Comparison of ENCODE assay signal across 1 cellular context in the genomic region with DNA sequence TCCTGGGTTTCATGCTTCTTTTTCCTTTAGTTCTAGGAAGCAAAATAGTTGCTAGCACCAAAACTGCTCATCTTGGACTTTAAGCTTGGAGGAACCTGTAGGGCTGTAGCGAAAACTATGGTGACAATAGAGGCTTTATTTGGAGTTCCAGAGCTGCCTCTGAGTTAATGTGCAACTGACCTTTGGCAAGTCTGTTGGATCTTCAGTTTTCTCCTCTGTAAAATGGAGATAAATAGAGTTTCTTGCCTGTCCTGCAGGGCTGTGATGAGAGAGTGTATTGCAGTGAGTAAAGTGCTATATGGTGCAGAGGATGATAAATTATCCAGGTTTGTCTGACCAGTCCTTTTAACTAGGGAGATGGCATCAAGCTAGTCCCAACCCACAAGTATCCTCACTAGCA.
TF ChIP-seq lines count a peak whose summit lies in the region.

No MANE protein-coding gene starts in this region.

TF ChIP-seq in HepG2, 621 proteins besides CTCF, POLR2A, EP300 and RAD21 (continued from another document and continues in another):
- TF ChIP-seq, protein P1, sequence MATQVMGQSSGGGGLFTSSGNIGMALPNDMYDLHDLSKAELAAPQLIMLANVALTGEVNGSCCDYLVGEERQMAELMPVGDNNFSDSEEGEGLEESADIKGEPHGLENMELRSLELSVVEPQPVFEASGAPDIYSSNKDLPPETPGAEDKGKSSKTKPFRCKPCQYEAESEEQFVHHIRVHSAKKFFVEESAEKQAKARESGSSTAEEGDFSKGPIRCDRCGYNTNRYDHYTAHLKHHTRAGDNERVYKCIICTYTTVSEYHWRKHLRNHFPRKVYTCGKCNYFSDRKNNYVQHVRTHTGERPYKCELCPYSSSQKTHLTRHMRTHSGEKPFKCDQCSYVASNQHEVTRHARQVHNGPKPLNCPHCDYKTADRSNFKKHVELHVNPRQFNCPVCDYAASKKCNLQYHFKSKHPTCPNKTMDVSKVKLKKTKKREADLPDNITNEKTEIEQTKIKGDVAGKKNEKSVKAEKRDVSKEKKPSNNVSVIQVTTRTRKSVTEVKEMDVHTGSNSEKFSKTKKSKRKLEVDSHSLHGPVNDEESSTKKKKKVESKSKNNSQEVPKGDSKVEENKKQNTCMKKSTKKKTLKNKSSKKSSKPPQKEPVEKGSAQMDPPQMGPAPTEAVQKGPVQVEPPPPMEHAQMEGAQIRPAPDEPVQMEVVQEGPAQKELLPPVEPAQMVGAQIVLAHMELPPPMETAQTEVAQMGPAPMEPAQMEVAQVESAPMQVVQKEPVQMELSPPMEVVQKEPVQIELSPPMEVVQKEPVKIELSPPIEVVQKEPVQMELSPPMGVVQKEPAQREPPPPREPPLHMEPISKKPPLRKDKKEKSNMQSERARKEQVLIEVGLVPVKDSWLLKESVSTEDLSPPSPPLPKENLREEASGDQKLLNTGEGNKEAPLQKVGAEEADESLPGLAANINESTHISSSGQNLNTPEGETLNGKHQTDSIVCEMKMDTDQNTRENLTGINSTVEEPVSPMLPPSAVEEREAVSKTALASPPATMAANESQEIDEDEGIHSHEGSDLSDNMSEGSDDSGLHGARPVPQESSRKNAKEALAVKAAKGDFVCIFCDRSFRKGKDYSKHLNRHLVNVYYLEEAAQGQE (IDR thresholded peaks at IDR 0.05; ENCODE audit: borderline replicate concordance in 1 of 2, low read depth in 1 of 2, low read length in 2 of 2), result no peak
- TF ChIP-seq NFE2L2 (IDR thresholded peaks at IDR 0.05; ENCODE audit: low read length) (no peak), ZBTB40 (IDR thresholded peaks at IDR 0.05) (no peak), ZBTB40 (CRISPR knock-in tag; IDR thresholded peaks at IDR 0.05) (no peak), ZBTB33 (CRISPR knock-in tag; IDR thresholded peaks at IDR 0.05) (no peak), REXO4 (CRISPR knock-in tag; IDR thresholded peaks at IDR 0.05; ENCODE audit: borderline replicate concordance) (no peak), MXD4 (CRISPR knock-in tag; IDR thresholded peaks at IDR 0.05) (no peak), KLF13 (CRISPR knock-in tag; IDR thresholded peaks at IDR 0.05) (no peak), ZNF431 (CRISPR knock-in tag; IDR thresholded peaks at IDR 0.05; ENCODE audit: borderline replicate concordance, low read depth) (no peak), ZNF3 (CRISPR knock-in tag; IDR thresholded peaks at IDR 0.05) (0 out of 2 replicates have a peak, but pooled peaks have one; percentile 48), ZNF569 (CRISPR knock-in tag; IDR thresholded peaks at IDR 0.05; ENCODE audit: borderline replicate concordance) (no peak), POLR2AphosphoS2 (IDR thresholded peaks at IDR 0.05; ENCODE audit: low read depth, low read length) (no peak), ZSCAN22 (CRISPR knock-in tag; IDR thresholded peaks at IDR 0.05) (no peak), NFYB (CRISPR knock-in tag; IDR thresholded peaks at IDR 0.05) (no peak), SP140L (CRISPR knock-in tag; IDR thresholded peaks at IDR 0.05; ENCODE audit: borderline replicate concordance) (no peak), ZNF30 (CRISPR knock-in tag; IDR thresholded peaks at IDR 0.05) (no peak), HIVEP1 (CRISPR knock-in tag; IDR thresholded peaks at IDR 0.05) (no peak), ZSCAN25 (CRISPR knock-in tag; IDR thresholded peaks at IDR 0.05) (0 out of 2 replicates have a peak, but pooled peaks have one; percentile 18), ZFY (CRISPR knock-in tag; IDR thresholded peaks at IDR 0.05) (no peak), FOSL2 (CRISPR knock-in tag; IDR thresholded peaks at IDR 0.05) (no peak), NFKBIZ (CRISPR knock-in tag; IDR thresholded peaks at IDR 0.05) (no peak), BHLHE40 (IDR thresholded peaks at IDR 0.05; ENCODE audit: low read length) (no peak), NFYC (CRISPR knock-in tag; IDR thresholded peaks at IDR 0.05) (no peak), ZNF432 (CRISPR knock-in tag; IDR thresholded peaks at IDR 0.05; ENCODE audit: borderline replicate concordance) (no peak), GATAD1 (CRISPR knock-in tag; IDR thresholded peaks at IDR 0.05) (no peak)
- TF ChIP-seq, protein P2, sequence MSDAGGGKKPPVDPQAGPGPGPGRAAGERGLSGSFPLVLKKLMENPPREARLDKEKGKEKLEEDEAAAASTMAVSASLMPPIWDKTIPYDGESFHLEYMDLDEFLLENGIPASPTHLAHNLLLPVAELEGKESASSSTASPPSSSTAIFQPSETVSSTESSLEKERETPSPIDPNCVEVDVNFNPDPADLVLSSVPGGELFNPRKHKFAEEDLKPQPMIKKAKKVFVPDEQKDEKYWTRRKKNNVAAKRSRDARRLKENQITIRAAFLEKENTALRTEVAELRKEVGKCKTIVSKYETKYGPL (CRISPR knock-in tag; IDR thresholded peaks at IDR 0.05), result no peak
- TF ChIP-seq, protein P3, sequence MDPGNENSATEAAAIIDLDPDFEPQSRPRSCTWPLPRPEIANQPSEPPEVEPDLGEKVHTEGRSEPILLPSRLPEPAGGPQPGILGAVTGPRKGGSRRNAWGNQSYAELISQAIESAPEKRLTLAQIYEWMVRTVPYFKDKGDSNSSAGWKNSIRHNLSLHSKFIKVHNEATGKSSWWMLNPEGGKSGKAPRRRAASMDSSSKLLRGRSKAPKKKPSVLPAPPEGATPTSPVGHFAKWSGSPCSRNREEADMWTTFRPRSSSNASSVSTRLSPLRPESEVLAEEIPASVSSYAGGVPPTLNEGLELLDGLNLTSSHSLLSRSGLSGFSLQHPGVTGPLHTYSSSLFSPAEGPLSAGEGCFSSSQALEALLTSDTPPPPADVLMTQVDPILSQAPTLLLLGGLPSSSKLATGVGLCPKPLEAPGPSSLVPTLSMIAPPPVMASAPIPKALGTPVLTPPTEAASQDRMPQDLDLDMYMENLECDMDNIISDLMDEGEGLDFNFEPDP (CRISPR knock-in tag; conservative IDR thresholded peaks at IDR 0.05), result no peak
- TF ChIP-seq, protein P4, sequence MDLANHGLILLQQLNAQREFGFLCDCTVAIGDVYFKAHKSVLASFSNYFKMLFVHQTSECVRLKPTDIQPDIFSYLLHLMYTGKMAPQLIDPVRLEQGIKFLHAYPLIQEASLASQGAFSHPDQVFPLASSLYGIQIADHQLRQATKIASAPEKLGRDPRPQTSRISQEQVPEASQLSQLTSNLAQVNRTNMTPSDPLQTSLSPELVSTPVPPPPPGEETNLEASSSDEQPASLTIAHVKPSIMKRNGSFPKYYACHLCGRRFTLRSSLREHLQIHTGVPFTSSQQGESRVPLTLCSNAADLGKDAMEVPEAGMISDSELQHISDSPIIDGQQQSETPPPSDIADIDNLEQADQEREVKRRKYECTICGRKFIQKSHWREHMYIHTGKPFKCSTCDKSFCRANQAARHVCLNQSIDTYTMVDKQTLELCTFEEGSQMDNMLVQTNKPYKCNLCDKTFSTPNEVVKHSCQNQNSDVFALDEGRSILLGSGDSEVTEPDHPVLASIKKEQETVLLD (CRISPR knock-in tag; IDR thresholded peaks at IDR 0.05; ENCODE audit: low read depth), result no peak
- TF ChIP-seq, protein P5, sequence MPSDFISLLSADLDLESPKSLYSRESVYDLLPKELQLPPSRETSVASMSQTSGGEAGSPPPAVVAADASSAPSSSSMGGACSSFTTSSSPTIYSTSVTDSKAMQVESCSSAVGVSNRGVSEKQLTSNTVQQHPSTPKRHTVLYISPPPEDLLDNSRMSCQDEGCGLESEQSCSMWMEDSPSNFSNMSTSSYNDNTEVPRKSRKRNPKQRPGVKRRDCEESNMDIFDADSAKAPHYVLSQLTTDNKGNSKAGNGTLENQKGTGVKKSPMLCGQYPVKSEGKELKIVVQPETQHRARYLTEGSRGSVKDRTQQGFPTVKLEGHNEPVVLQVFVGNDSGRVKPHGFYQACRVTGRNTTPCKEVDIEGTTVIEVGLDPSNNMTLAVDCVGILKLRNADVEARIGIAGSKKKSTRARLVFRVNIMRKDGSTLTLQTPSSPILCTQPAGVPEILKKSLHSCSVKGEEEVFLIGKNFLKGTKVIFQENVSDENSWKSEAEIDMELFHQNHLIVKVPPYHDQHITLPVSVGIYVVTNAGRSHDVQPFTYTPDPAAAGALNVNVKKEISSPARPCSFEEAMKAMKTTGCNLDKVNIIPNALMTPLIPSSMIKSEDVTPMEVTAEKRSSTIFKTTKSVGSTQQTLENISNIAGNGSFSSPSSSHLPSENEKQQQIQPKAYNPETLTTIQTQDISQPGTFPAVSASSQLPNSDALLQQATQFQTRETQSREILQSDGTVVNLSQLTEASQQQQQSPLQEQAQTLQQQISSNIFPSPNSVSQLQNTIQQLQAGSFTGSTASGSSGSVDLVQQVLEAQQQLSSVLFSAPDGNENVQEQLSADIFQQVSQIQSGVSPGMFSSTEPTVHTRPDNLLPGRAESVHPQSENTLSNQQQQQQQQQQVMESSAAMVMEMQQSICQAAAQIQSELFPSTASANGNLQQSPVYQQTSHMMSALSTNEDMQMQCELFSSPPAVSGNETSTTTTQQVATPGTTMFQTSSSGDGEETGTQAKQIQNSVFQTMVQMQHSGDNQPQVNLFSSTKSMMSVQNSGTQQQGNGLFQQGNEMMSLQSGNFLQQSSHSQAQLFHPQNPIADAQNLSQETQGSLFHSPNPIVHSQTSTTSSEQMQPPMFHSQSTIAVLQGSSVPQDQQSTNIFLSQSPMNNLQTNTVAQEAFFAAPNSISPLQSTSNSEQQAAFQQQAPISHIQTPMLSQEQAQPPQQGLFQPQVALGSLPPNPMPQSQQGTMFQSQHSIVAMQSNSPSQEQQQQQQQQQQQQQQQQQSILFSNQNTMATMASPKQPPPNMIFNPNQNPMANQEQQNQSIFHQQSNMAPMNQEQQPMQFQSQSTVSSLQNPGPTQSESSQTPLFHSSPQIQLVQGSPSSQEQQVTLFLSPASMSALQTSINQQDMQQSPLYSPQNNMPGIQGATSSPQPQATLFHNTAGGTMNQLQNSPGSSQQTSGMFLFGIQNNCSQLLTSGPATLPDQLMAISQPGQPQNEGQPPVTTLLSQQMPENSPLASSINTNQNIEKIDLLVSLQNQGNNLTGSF (CRISPR knock-in tag; IDR thresholded peaks at IDR 0.05), result no peak
